Comparison of ENCODE assay signal across 9 cellular contexts in genomic region chr11:45328726-45329125, GRCh38. TPM values are rescaled to one million over a fixed set of nuclear protein-coding genes. Genes with fewer than 3 reads are reported as not detected.
"Had no signal": no experiment of that assay in that cellular context is flagged by ENCODE, and none has a peak within 500 bp of the region (broad histone marks: within the 10 kb centered on the region; RNA-seq: fewer than 3 reads in every experiment).

No MANE protein-coding gene starts in this region.

- DNase-seq: GM23248, GOT3, H7, H9, HCEC 1CT, HFFc6 had no signal

- H3K4me1 ChIP-seq: HAP-1 had no signal

- H3K36me3 ChIP-seq: HAP-1 had no signal

- H3K4me3 ChIP-seq: GM23248, GM23338, HAP-1 had no signal

- ATAC-seq: GM23338, HCT116 had no signal

- H3K4me3 Mint-ChIP-seq: GM23338, H9, HFFc6 had no signal

- H3K9me3 ChIP-seq: HAP-1 had no signal

- H3K27ac ChIP-seq: GM23248 had no signal

- H3K27ac Mint-ChIP-seq: GM23338, H9, HFFc6 had no signal

RNA-seq across cellular contexts. Expression of gene SYT13, which starts 42.6 kb away (rescaled TPM):
- total RNA-seq: GM23248, HFFc6 had no signal
